In genomic region chr12:52023976-52024688, GRCh38 we compare ENCODE assay signal across 8 cellular contexts. TPM values are rescaled to one million over a fixed set of nuclear protein-coding genes. Genes with fewer than 3 reads are reported as not detected.
DNase-seq lines count a peak whose midpoint lies in the region; ATAC-seq and TF ChIP-seq lines count a peak whose summit lies in the region.

No MANE protein-coding gene starts in this region.

- ATAC-seq in activated naive CD4-positive, alpha-beta T cell treated with anti-CD3 and anti-CD28 coated beads, Interleukin-2, amount 50 U/mL, for 72 hours = peak; percentile 19 to 31
- no peak for ATAC-seq in left lung

- H3K4me3 Mint-ChIP-seq in activated T-cell treated with anti-CD3 and anti-CD28 coated beads, Interleukin-2, amount 50 U/mL, for 24 hours = peak overlapping the region; percentile 80

- peaks cover 45% of the 10 kb centered on the region for H3K4me1 Mint-ChIP-seq in activated T-cell treated with anti-CD3 and anti-CD28 coated beads, Interleukin-2, amount 50 U/mL, for 24 hours (ENCODE audit: low read depth)

- no peaks in the 10 kb centered on the region for H3K9me3 ChIP-seq in left lung
- H3K9me3 ChIP-seq in transverse colon = no peaks in the 10 kb centered on the region

- H3K27me3 Mint-ChIP-seq in activated T-cell treated with anti-CD3 and anti-CD28 coated beads, Interleukin-2, amount 50 U/mL, for 24 hours = no peaks in the 10 kb centered on the region

- H3K27ac ChIP-seq in left lung (peak overlapping the region; percentile 31 to 85), transverse colon (peak overlapping the region; percentile 93 to 95 (median 94))

- DNase-seq in activated T-cell treated with anti-CD3 and anti-CD28 coated beads, Interleukin-2, amount 50 U/mL, for 24 hours = no peak
- DNase-seq in activated T-cell treated with anti-CD3 and anti-CD28 coated beads for 4 hours (no peak), left lung (no peak), transverse colon (no peak), COLO668 (lab: John Stamatoyannopoulos, UW; ENCODE audit: unreplicated experiment) (no peak), NCI-H1436 (lab: John Stamatoyannopoulos, UW) (no peak), NCI-H748 (lab: John Stamatoyannopoulos, UW; ENCODE audit: unreplicated experiment) (no peak)
- DNase-seq in activated naive CD4-positive, alpha-beta T cell treated with anti-CD3 and anti-CD28 coated beads, Interleukin-2, amount 50 U/mL, for 72 hours (ENCODE audit: low spot score in 2 of 2) = no peak

- H3K36me3 ChIP-seq in left lung (no peaks in the 10 kb centered on the region), transverse colon (no peaks in the 10 kb centered on the region)

- in situ Hi-C loops in transverse colon (cut with MboI; ENCODE audit: low pct_ligation_motif_present in 1 of 4, low pct_unique_long_range_greater_than_20kb in 1 of 4, low sequenced_read_pairs in 3 of 4) = loop anchor here in 1 of 4 donors (10.0 kb wide), 1 partner anchor 61 kb away; no protein-coding TSS in a partner anchor

- no peaks in the 10 kb centered on the region for H3K36me3 Mint-ChIP-seq in activated T-cell treated with anti-CD3 and anti-CD28 coated beads, Interleukin-2, amount 50 U/mL, for 24 hours (ENCODE audit: low read depth)
- no peaks in the 10 kb centered on the region for H3K36me3 Mint-ChIP-seq in activated naive CD4-positive, alpha-beta T cell treated with anti-CD3 and anti-CD28 coated beads, Interleukin-2, amount 50 U/mL, for 72 hours

- peaks cover 0 to 14% of the 10 kb centered on the region in 2 donors for H3K27me3 ChIP-seq in left lung
- no peaks in the 10 kb centered on the region for H3K27me3 ChIP-seq in transverse colon

- no peaks in the 10 kb centered on the region for H3K9me3 Mint-ChIP-seq in activated T-cell treated with anti-CD3 and anti-CD28 coated beads, Interleukin-2, amount 50 U/mL, for 24 hours
- H3K9me3 Mint-ChIP-seq in activated naive CD4-positive, alpha-beta T cell treated with anti-CD3 and anti-CD28 coated beads, Interleukin-2, amount 50 U/mL, for 72 hours = no peaks in the 10 kb centered on the region

- H3K27ac Mint-ChIP-seq in activated T-cell treated with anti-CD3 and anti-CD28 coated beads, Interleukin-2, amount 50 U/mL, for 24 hours = peak overlapping the region; percentile 94
- peak overlapping the region; percentile 89 to 96 for H3K27ac Mint-ChIP-seq in activated naive CD4-positive, alpha-beta T cell treated with anti-CD3 and anti-CD28 coated beads, Interleukin-2, amount 50 U/mL, for 72 hours

- TF ChIP-seq EP300 in transverse colon (IDR thresholded peaks at IDR 0.05; ENCODE audit: low read depth) = no peak

- TF ChIP-seq POLR2A in transverse colon (IDR thresholded peaks at IDR 0.05) = no peak

- WGBS in transverse colon (ENCODE audit: low coverage in 1 of 2), 2 donors = 23 to 44% methylated on average over 4 to 20 of the region's 20 CpGs

- H3K4me1 ChIP-seq in left lung = peaks cover 3 to 48% of the 10 kb centered on the region in 2 donors
- peaks cover 17 to 39% (median 35%) of the 10 kb centered on the region in 4 donors for H3K4me1 ChIP-seq in transverse colon

- TF ChIP-seq CTCF in left lung (IDR thresholded peaks at IDR 0.05) (peak in 1 of 2 donors; percentile 37), transverse colon (IDR thresholded peaks at IDR 0.05) (peak in 4 of 5 experiments; percentile 4 to 40 (median 26))

- H3K4me3 ChIP-seq in left lung (peak overlapping the region; percentile 37 to 47), transverse colon (peak overlapping the region in 3 of 4 donors; percentile 34 to 54 (median 51))

- intact Hi-C loops in left lung (cut with DNase I) = loop anchor here in 1 of 2 donors (10.0 kb wide), 1 partner anchor 101 kb away; no protein-coding TSS in a partner anchor
- intact Hi-C loops in transverse colon (cut with DNase I; ENCODE audit: low total_unique reads) = loop anchor here (2.0 kb wide), 2 partner anchors 19 to 53 kb away; no protein-coding TSS in a partner anchor

RNA-seq across cellular contexts. Expression of gene TAMALIN, which starts 17.4 kb away (rescaled TPM):
- 10 to 100 TPM in 1 of 2 donors, 1 to 10 TPM in 1; 9.9 to 32.9 TPM for total RNA-seq in activated naive CD4-positive, alpha-beta T cell treated with anti-CD3 and anti-CD28 coated beads, Interleukin-2, amount 50 U/mL, for 72 hours
- total RNA-seq in left lung (10 to 100 TPM; 30.6 to 63.7 TPM), transverse colon (10 to 100 TPM in 2 of 4 donors, 1 to 10 TPM in 2; 5.9 to 20.6 (median 9.7) TPM)

RNA-seq across cellular contexts. Expression of gene NR4A1, which starts 27.1 kb away (rescaled TPM):
- total RNA-seq in activated naive CD4-positive, alpha-beta T cell treated with anti-CD3 and anti-CD28 coated beads, Interleukin-2, amount 50 U/mL, for 72 hours = 10 to 100 TPM; 29.8 to 76.0 TPM
- total RNA-seq in left lung (100 to 1,000 TPM in 1 of 2 donors, 10 to 100 TPM in 1; 36.4 to 165 TPM), transverse colon (100 to 1,000 TPM in 1 of 4 donors, 10 to 100 TPM in 3; 50.7 to 102 (median 76.9) TPM)

RNA-seq across cellular contexts. Expression of gene ATG101, which starts 45.6 kb away (rescaled TPM):
- total RNA-seq in activated naive CD4-positive, alpha-beta T cell treated with anti-CD3 and anti-CD28 coated beads, Interleukin-2, amount 50 U/mL, for 72 hours = 10 to 100 TPM; 28.5 to 46.8 TPM
- 10 to 100 TPM; 35.7 to 42.4 TPM for total RNA-seq in left lung
- 10 to 100 TPM; 15.7 to 64.1 (median 51.6) TPM for total RNA-seq in transverse colon

RNA-seq across cellular contexts. Expression of gene SMIM41, which starts 55.4 kb away (rescaled TPM):
- not detected for total RNA-seq in activated naive CD4-positive, alpha-beta T cell treated with anti-CD3 and anti-CD28 coated beads, Interleukin-2, amount 50 U/mL, for 72 hours
- 1 to 10 TPM in 1 of 2 donors, under 1 TPM in 1; 0.47 to 4.5 TPM for total RNA-seq in left lung
- total RNA-seq in transverse colon = 1 to 10 TPM in 1 of 4 donors, under 1 TPM in 2, not detected in 1; 0.64 to 1.5 (median 0.80) TPM
